1 cellular context compared by ENCODE assay signal in genomic region chr11:94457118-94458029, GRCh38.
TF ChIP-seq lines count a peak whose summit lies in the region.

No MANE protein-coding gene starts in this region.

TF ChIP-seq in H1, 55 proteins besides CTCF, POLR2A, EP300 and RAD21:
- 0 out of 2 replicates have a peak, but pooled peaks have one; percentile 15 for TF ChIP-seq MAFK (IDR thresholded peaks at IDR 0.05; ENCODE audit: low read depth, low read length)
- no peak for TF ChIP-seq TAF1 (IDR thresholded peaks at IDR 0.05; ENCODE audit: low read depth, low read length)
TF ChIP-seq in H1: peak in this region for 1.
